ENCODE assay signal across 24 cellular contexts in genomic region chr18:77136076-77136718, GRCh38.
"Had no signal": no experiment of that assay in that cellular context is flagged by ENCODE, and none has a peak within 500 bp of the region (broad histone marks: within the 10 kb centered on the region; RNA-seq: fewer than 3 reads in every experiment).

No MANE protein-coding gene starts in this region.

- H3K27me3 Mint-ChIP-seq: activated CD4-positive, alpha-beta memory T cell treated with anti-CD3 and anti-CD28 coated beads, Interleukin-2, amount 10 ng/mL, durations not matched to agents 7 days and 5 days; activated CD4-positive, alpha-beta T cell treated with anti-CD3 and anti-CD28 coated beads, Interleukin-2, amount 10 ng/mL, durations not matched to agents 7 days and 5 days; activated naive CD8-positive, alpha-beta T cell; naive thymus-derived CD8-positive, alpha-beta T cell; T-cell had no signal

- H3K27ac Mint-ChIP-seq: activated CD4-positive, alpha-beta memory T cell treated with anti-CD3 and anti-CD28 coated beads, Interleukin-2, amount 10 ng/mL, durations not matched to agents 7 days and 5 days had no signal

- H3K36me3 Mint-ChIP-seq: activated naive CD8-positive, alpha-beta T cell; naive thymus-derived CD8-positive, alpha-beta T cell; T-cell had no signal

- H3K27me3 ChIP-seq: upper lobe of left lung, vagina had no signal

- ATAC-seq: activated CD4-positive, CD25-positive, alpha-beta regulatory T cell treated with anti-CD3 and anti-CD28 coated beads, Interleukin-2, amount 50 U/mL, for 24 hours; heart right ventricle; left lung; lower lobe of right lung; naive thymus-derived CD8-positive, alpha-beta T cell; right cardiac atrium; stimulated activated naive CD8-positive, alpha-beta T cell treated with anti-CD3 and anti-CD28 coated beads, Interleukin-15, Interleukin-2, amounts not matched to agents 100 U/mL and 50 U/mL, for 24 hours; T-cell had no signal

- H3K27ac ChIP-seq: epithelial cell of prostate, esophagus squamous epithelium, heart right ventricle, left lung, lower lobe of right lung, thoracic aorta, upper lobe of left lung, vagina had no signal

- H3K9me3 Mint-ChIP-seq: T-cell had no signal

- H3K9me3 ChIP-seq: esophagus squamous epithelium, heart right ventricle, left lung, lower lobe of right lung, thoracic aorta, upper lobe of left lung, vagina had no signal

- H3K4me3 Mint-ChIP-seq: activated CD4-positive, alpha-beta memory T cell treated with anti-CD3 and anti-CD28 coated beads, Interleukin-2, amount 10 ng/mL, durations not matched to agents 7 days and 5 days; activated CD4-positive, alpha-beta T cell treated with anti-CD3 and anti-CD28 coated beads, Interleukin-2, amount 10 ng/mL, durations not matched to agents 7 days and 5 days; activated naive CD8-positive, alpha-beta T cell; naive thymus-derived CD8-positive, alpha-beta T cell; T-cell; T-helper 2 cell treated with Interferon-gamma antibody and Interleukin-4, amounts not matched to agents 5 μg/mL and 100 μg/mL, for 36 hours had no signal

- DNase-seq: activated CD4-positive, alpha-beta memory T cell treated with anti-CD3 and anti-CD28 coated beads, Interleukin-2, amount 10 ng/mL, durations not matched to agents 7 days and 5 days; activated CD4-positive, alpha-beta T cell treated with anti-CD3 and anti-CD28 coated beads, Interleukin-2, amount 10 ng/mL, durations not matched to agents 7 days and 5 days; activated effector memory CD4-positive, alpha-beta T cell treated with Interleukin-2 at 50 U/mL for 16 hours; activated naive CD4-positive, alpha-beta T cell treated with Interleukin-2 at 50 U/mL for 16 hours; amniotic stem cell; central memory CD4-positive, alpha-beta T cell; effector CD8-positive, alpha-beta T cell; esophagus squamous epithelium; foreskin melanocyte; heart right ventricle; lower lobe of right lung; mesenchymal stem cell; naive thymus-derived CD8-positive, alpha-beta T cell; right cardiac atrium; stimulated activated naive CD8-positive, alpha-beta T cell treated with anti-CD3 and anti-CD28 coated beads, Interleukin-15, Interleukin-2, amounts not matched to agents 100 U/mL and 50 U/mL, for 24 hours; T-cell had no signal
